8 cellular contexts compared by ENCODE assay signal in genomic region chr19:920051-920857, GRCh38. TPM values are rescaled to one million over a fixed set of nuclear protein-coding genes. Genes with fewer than 3 reads are reported as not detected.
A peak's percentile ranks its signal among the peaks of the same experiment; 100 is the strongest.
DNase-seq lines count a peak whose midpoint lies in the region; ATAC-seq and TF ChIP-seq lines count a peak whose summit lies in the region.

No MANE protein-coding gene starts in this region.

- H3K9me3 Mint-ChIP-seq in activated naive CD4-positive, alpha-beta T cell treated with anti-CD3 and anti-CD28 coated beads, Interleukin-2, amount 50 U/mL, for 72 hours, result no peaks in the 10 kb centered on the region

- H3K4me1 ChIP-seq in left ventricle myocardium inferior (peaks cover 61% of the 10 kb centered on the region), mononuclear cell (ENCODE audit: insufficient read depth, low read length) (peaks cover 61% of the 10 kb centered on the region)

- peak overlapping the region; percentile 43 for H3K4me3 ChIP-seq in left ventricle myocardium inferior
- peak overlapping the region; percentile 25 for H3K4me3 ChIP-seq in mononuclear cell (ENCODE audit: low read length)

- peak overlapping the region; percentile 86 to 89 for H3K27ac Mint-ChIP-seq in activated naive CD4-positive, alpha-beta T cell treated with anti-CD3 and anti-CD28 coated beads, Interleukin-2, amount 50 U/mL, for 72 hours

- no peak for DNase-seq in left ventricle myocardium inferior
- no peak for DNase-seq in left ventricle myocardium superior
- DNase-seq in RPMI8226, result peak; percentile 92
- DNase-seq in activated naive CD4-positive, alpha-beta T cell treated with anti-CD3 and anti-CD28 coated beads, Interleukin-2, amount 50 U/mL, for 72 hours (ENCODE audit: low spot score in 2 of 2), result peak; percentile 74 to 78
- no peak for DNase-seq in cerebellum (ENCODE audit: low spot score)
- no peak for DNase-seq in foreskin melanocyte

- intact Hi-C loops in left ventricle myocardium inferior (cut with micrococcal nuclease), result loop anchor here (10.0 kb wide), 1 partner anchor 155 kb away; no protein-coding TSS in a partner anchor
- intact Hi-C loops in left ventricle myocardium superior (cut with micrococcal nuclease), result loop anchor here (5.0 kb wide), 1 partner anchor 62 kb away; the partner anchor contains the start of gene WDR18

- TF ChIP-seq CTCF in left ventricle myocardium inferior (IDR thresholded peaks at IDR 0.05; ENCODE audit: borderline replicate concordance), result no peak

- peaks cover 0 to 16% of the 10 kb centered on the region in 2 donors for H3K36me3 Mint-ChIP-seq in activated naive CD4-positive, alpha-beta T cell treated with anti-CD3 and anti-CD28 coated beads, Interleukin-2, amount 50 U/mL, for 72 hours

- H3K9me3 ChIP-seq in left ventricle myocardium inferior (replicated peaks) (no peaks in the 10 kb centered on the region), mononuclear cell (ENCODE audit: low read depth, low read length) (no peaks in the 10 kb centered on the region)

- H3K36me3 ChIP-seq in left ventricle myocardium inferior, result no peaks in the 10 kb centered on the region

- H3K27me3 ChIP-seq in left ventricle myocardium inferior (ENCODE audit: low read depth) (peaks cover 56% of the 10 kb centered on the region), mononuclear cell (ENCODE audit: insufficient read depth, low read length) (peaks cover 34% of the 10 kb centered on the region)

- ATAC-seq in left ventricle myocardium superior, result no peak
- ATAC-seq in activated naive CD4-positive, alpha-beta T cell treated with anti-CD3 and anti-CD28 coated beads, Interleukin-2, amount 50 U/mL, for 72 hours, result peak; percentile 21 to 55
- ATAC-seq in HG02840 (IDR thresholded peaks at IDR 0.05; ENCODE audit: low FRiP score, unreplicated experiment), result no peak

- no peak overlapping the region for H3K27ac ChIP-seq in left ventricle myocardium inferior (replicated peaks)

RNA-seq across cellular contexts. Expression of gene KISS1R, which starts 3.1 kb away (rescaled TPM):
- total RNA-seq in left ventricle myocardium inferior (not detected), left ventricle myocardium superior (not detected), mononuclear cell (0.10 TPM), cerebellum (0.36 TPM)
- 10 to 100 TPM; 10.9 to 32.4 TPM for total RNA-seq in activated naive CD4-positive, alpha-beta T cell treated with anti-CD3 and anti-CD28 coated beads, Interleukin-2, amount 50 U/mL, for 72 hours

RNA-seq across cellular contexts. Expression of gene ARID3A, which starts 5.6 kb away (rescaled TPM):
- total RNA-seq in left ventricle myocardium inferior (4.8 TPM), left ventricle myocardium superior (5.7 TPM), mononuclear cell (8.0 TPM), cerebellum (7.7 TPM)
- total RNA-seq in activated naive CD4-positive, alpha-beta T cell treated with anti-CD3 and anti-CD28 coated beads, Interleukin-2, amount 50 U/mL, for 72 hours, result 10 to 100 TPM; 22.4 to 35.7 TPM

RNA-seq across cellular contexts. Expression of gene R3HDM4, which starts 7.2 kb away (rescaled TPM):
- total RNA-seq in left ventricle myocardium inferior (21.6 TPM), left ventricle myocardium superior (20.0 TPM), mononuclear cell (134 TPM), cerebellum (19.0 TPM)
- total RNA-seq in activated naive CD4-positive, alpha-beta T cell treated with anti-CD3 and anti-CD28 coated beads, Interleukin-2, amount 50 U/mL, for 72 hours, result 100 to 1,000 TPM in 1 of 2 donors, 10 to 100 TPM in 1; 98.3 to 102 TPM

RNA-seq across cellular contexts. Expression of gene RNU6-9, which starts 27.0 kb away (rescaled TPM):
- not detected for total RNA-seq in left ventricle myocardium inferior
- not detected for total RNA-seq in left ventricle myocardium superior
- not detected for total RNA-seq in activated naive CD4-positive, alpha-beta T cell treated with anti-CD3 and anti-CD28 coated beads, Interleukin-2, amount 50 U/mL, for 72 hours
- total RNA-seq in mononuclear cell, result not detected
- not detected for total RNA-seq in cerebellum

RNA-seq across cellular contexts. Expression of gene MED16, which starts 27.3 kb away (rescaled TPM):
- total RNA-seq in left ventricle myocardium inferior (19.4 TPM), left ventricle myocardium superior (23.7 TPM), mononuclear cell (15.2 TPM), cerebellum (31.0 TPM)
- total RNA-seq in activated naive CD4-positive, alpha-beta T cell treated with anti-CD3 and anti-CD28 coated beads, Interleukin-2, amount 50 U/mL, for 72 hours, result 10 to 100 TPM; 42.0 to 61.8 TPM

Comparison
In these comparisons a context has a peak if more than half of its experiments do, and no peak if none do; other contexts are left out.
1. DNase-seq: peak in RPMI8226 (single experiment) and activated naive CD4-positive, alpha-beta T cell treated with anti-CD3 and anti-CD28 coated beads, Interleukin-2, amount 50 U/mL, for 72 hours (2 of 2); none in left ventricle myocardium inferior (single experiment), left ventricle myocardium superior (single experiment), cerebellum (single experiment) and foreskin melanocyte (single experiment).
2. ATAC-seq: peak in activated naive CD4-positive, alpha-beta T cell treated with anti-CD3 and anti-CD28 coated beads, Interleukin-2, amount 50 U/mL, for 72 hours (2 of 2); none in left ventricle myocardium superior (single experiment) and HG02840 (single experiment).